In genomic region chr1:207455183-207455754, GRCh38 we compare ENCODE assay signal across 12 cellular contexts. TPM values are rescaled to one million over a fixed set of nuclear protein-coding genes. Genes with fewer than 3 reads are reported as not detected.
A peak's percentile ranks its signal among the peaks of the same experiment; 100 is the strongest.
DNase-seq lines count a peak whose midpoint lies in the region; ATAC-seq and TF ChIP-seq lines count a peak whose summit lies in the region.
"Had no signal": no experiment of that assay in that cellular context is flagged by ENCODE, and none has a peak within 500 bp of the region (broad histone marks: within the 10 kb centered on the region; RNA-seq: fewer than 3 reads in every experiment).

No MANE protein-coding gene starts in this region.

- H3K9me3 ChIP-seq in endodermal cell (ENCODE audit: control insufficient read depth, low read length) (no peaks in the 10 kb centered on the region), thymus (ENCODE audit: control insufficient read depth) (no peaks in the 10 kb centered on the region)

- H3K9ac ChIP-seq in KMS-11 (peak overlapping the region; percentile 52), endodermal cell (ENCODE audit: extremely low read depth, low read length, poor library complexity, severe bottlenecking) (no peak overlapping the region)
- H3K9ac ChIP-seq: BLaER1 had no signal

- TF ChIP-seq CTCF in KMS-11 (conservative IDR thresholded peaks at IDR 0.05; ENCODE audit: low read depth, low read length) (no peak), endodermal cell (conservative IDR thresholded peaks at IDR 0.05) (no peak)

- no peaks in the 10 kb centered on the region for H4K20me1 ChIP-seq in KMS-11 (ENCODE audit: insufficient read depth)
- H4K20me1 ChIP-seq: BLaER1 had no signal

- H3K27me3 Mint-ChIP-seq in activated naive CD4-positive, alpha-beta T cell treated with anti-CD3 and anti-CD28 coated beads, Interleukin-2, amount 50 U/mL, for 24 hours, result peaks cover 12% of the 10 kb centered on the region
- H3K27me3 Mint-ChIP-seq in endodermal cell (ENCODE audit: insufficient read depth), result peaks cover 29% of the 10 kb centered on the region

- peaks cover 14% of the 10 kb centered on the region for H3K4me1 Mint-ChIP-seq in activated naive CD4-positive, alpha-beta T cell treated with anti-CD3 and anti-CD28 coated beads, Interleukin-2, amount 50 U/mL, for 24 hours
- no peaks in the 10 kb centered on the region for H3K4me1 Mint-ChIP-seq in endodermal cell

- H3K9me3 Mint-ChIP-seq in activated naive CD4-positive, alpha-beta T cell treated with anti-CD3 and anti-CD28 coated beads, Interleukin-2, amount 50 U/mL, for 24 hours, result no peaks in the 10 kb centered on the region
- H3K9me3 Mint-ChIP-seq in endodermal cell, result no peaks in the 10 kb centered on the region

- H3K79me2 ChIP-seq in KMS-11 (ENCODE audit: insufficient read depth, low read depth), result no peaks in the 10 kb centered on the region

- DNase-seq in activated naive CD4-positive, alpha-beta T cell treated with Interleukin-2 at 50 U/mL for 16 hours, result no peak
- DNase-seq in endodermal cell (no peak), ecto neural progenitor cell (ENCODE audit: low spot score) (no peak), SW 1271 (lab: John Stamatoyannopoulos, UW) (no peak)
- DNase-seq: NCI-H2107 had no signal

- H3K36me3 Mint-ChIP-seq in activated naive CD4-positive, alpha-beta T cell treated with anti-CD3 and anti-CD28 coated beads, Interleukin-2, amount 50 U/mL, for 24 hours, result peaks cover 1% of the 10 kb centered on the region
- H3K36me3 Mint-ChIP-seq in endodermal cell (ENCODE audit: low read depth), result no peaks in the 10 kb centered on the region

- peak overlapping the region; percentile 89 for H2AFZ ChIP-seq in KMS-11 (ENCODE audit: low read depth)

- H3K4me1 ChIP-seq in KMS-11 (ENCODE audit: low read depth, poor library complexity, severe bottlenecking), result peaks cover 19% of the 10 kb centered on the region
- H3K4me1 ChIP-seq in endodermal cell (ENCODE audit: control insufficient read depth, insufficient read depth, low read length), result no peaks in the 10 kb centered on the region
- peaks cover 27% of the 10 kb centered on the region for H3K4me1 ChIP-seq in thymus (ENCODE audit: control insufficient read depth, insufficient read depth, low read length)
- H3K4me1 ChIP-seq: BLaER1 had no signal

- WGBS in endodermal cell (ENCODE audit: insufficient coverage in 1 of 2, insufficient read length in 1 of 2), 2 experiments, result 71 to 78% methylated on average over 6 of the region's 6 CpGs
- 58% methylated on average over 6 of the region's 6 CpGs for WGBS in thymus

- no peak for ATAC-seq in HG02840 (IDR thresholded peaks at IDR 0.05; ENCODE audit: low FRiP score, unreplicated experiment)

- peak overlapping the region; percentile 67 for H3K4me3 ChIP-seq in KMS-11 (IDR thresholded peaks at IDR 0.05; ENCODE audit: insufficient read depth, low read depth, low read length)
- peak overlapping the region; percentile 76 for H3K4me3 ChIP-seq in endodermal cell (ENCODE audit: low read length)
- H3K4me3 ChIP-seq in thymus (ENCODE audit: low read length), result peak overlapping the region; percentile 66
- H3K4me3 ChIP-seq: BLaER1 had no signal

- peak overlapping the region; percentile 95 for H3K4me2 ChIP-seq in KMS-11
- H3K4me2 ChIP-seq: BLaER1 had no signal

- H3K27me3 ChIP-seq in KMS-11 (ENCODE audit: insufficient read depth, low read depth) (no peaks in the 10 kb centered on the region), endodermal cell (ENCODE audit: control insufficient read depth, insufficient read depth, low read length, poor library complexity, severe bottlenecking) (peaks cover 98% of the 10 kb centered on the region), thymus (ENCODE audit: control insufficient read depth, insufficient read depth) (no peaks in the 10 kb centered on the region)
- H3K27me3 ChIP-seq: BLaER1 had no signal

- H3K36me3 ChIP-seq in KMS-11 (ENCODE audit: insufficient read depth), result no peaks in the 10 kb centered on the region
- no peaks in the 10 kb centered on the region for H3K36me3 ChIP-seq in endodermal cell (ENCODE audit: control insufficient read depth, insufficient read depth, low read length)
- H3K36me3 ChIP-seq in thymus (ENCODE audit: control insufficient read depth, insufficient read depth), result no peaks in the 10 kb centered on the region
- H3K36me3 ChIP-seq: BLaER1 had no signal

- peak overlapping the region; percentile 46 for H3K27ac Mint-ChIP-seq in activated naive CD4-positive, alpha-beta T cell treated with anti-CD3 and anti-CD28 coated beads, Interleukin-2, amount 50 U/mL, for 24 hours
- H3K27ac Mint-ChIP-seq in endodermal cell, result no peak overlapping the region

- peak overlapping the region; percentile 82 for H3K4me3 Mint-ChIP-seq in activated naive CD4-positive, alpha-beta T cell treated with anti-CD3 and anti-CD28 coated beads, Interleukin-2, amount 50 U/mL, for 24 hours
- H3K4me3 Mint-ChIP-seq in endodermal cell, result peak overlapping the region; percentile 53

- H3K27ac ChIP-seq in KMS-11 (peak overlapping the region; percentile 10; the same call in 1 of the 2 replicates), endodermal cell (ENCODE audit: low read depth, low read length) (no peak overlapping the region), thymus (ENCODE audit: low read depth) (no peak overlapping the region)
- H3K27ac ChIP-seq: BLaER1 had no signal

RNA-seq across cellular contexts. Expression of gene CR2, which starts 1.1 kb away (rescaled TPM):
- total RNA-seq in endodermal cell, result 1 to 10 TPM in 1 of 2 donors, under 1 TPM in 1; 0.48 to 2.1 TPM
- 0.36 TPM for polyA plus RNA-seq in endodermal cell (2013, experiment 1 of 2)
- polyA plus RNA-seq in endodermal cell (2013, experiment 2 of 2), result not detected
- 4.6 TPM for polyA plus RNA-seq in thymus
- total RNA-seq: lung microvascular endothelial cell; T-helper 1 cell treated with Interleukin-12 subunit alpha and Interleukin-12 subunit beta and Interleukin-4 antibody, amounts not matched to agents 30 ng/mL and 1 ng/mL, for 36 hours had no signal

RNA-seq across cellular contexts. Expression of gene CR1, which starts 40.7 kb away (rescaled TPM):
- total RNA-seq in endodermal cell, result under 1 TPM in 1 of 2 donors, not detected in 1; 0.07 TPM
- 0.18 TPM for polyA plus RNA-seq in endodermal cell (2013, experiment 1 of 2)
- polyA plus RNA-seq in endodermal cell (2013, experiment 2 of 2), result 0.25 TPM
- 1.6 TPM for polyA plus RNA-seq in thymus
- total RNA-seq: lung microvascular endothelial cell had no signal
